ENCODE assay signal across 9 cellular contexts in genomic region chr6:75855047-75855446, GRCh38.
DNase-seq lines count a peak whose midpoint lies in the region; ATAC-seq and TF ChIP-seq lines count a peak whose summit lies in the region.
"Had no signal": no experiment of that assay in that cellular context is flagged by ENCODE, and none has a peak within 500 bp of the region (broad histone marks: within the 10 kb centered on the region; RNA-seq: fewer than 3 reads in every experiment).

No MANE protein-coding gene starts in this region.

- H3K79me2 ChIP-seq in DOHH2 (ENCODE audit: control insufficient read depth, low read length): no peaks in the 10 kb centered on the region

- POLR2A ChIA-PET in A673 (lab: Charles Lee; ENCODE audit: low non-redundant PET): no interaction called here
- POLR2A ChIA-PET in WTC11 (lab: Charles Lee): no interaction called here

- no peak for ATAC-seq in WTC11
- no peak for ATAC-seq in GM19023 (IDR thresholded peaks at IDR 0.05; ENCODE audit: unreplicated experiment)
- ATAC-seq in HG03521 (IDR thresholded peaks at IDR 0.05; ENCODE audit: unreplicated experiment): no peak

- peaks cover 7% of the 10 kb centered on the region for H3K36me3 Mint-ChIP-seq in WTC11

- no peaks in the 10 kb centered on the region for H3K9me3 Mint-ChIP-seq in WTC11
- H3K9me3 Mint-ChIP-seq: IgD-negative memory B cell had no signal

- H3K4me1 ChIP-seq in A673 (ENCODE audit: insufficient read depth, low read length, poor library complexity, severe bottlenecking) (no peaks in the 10 kb centered on the region), DOHH2 (ENCODE audit: control insufficient read depth, low read length) (no peaks in the 10 kb centered on the region)

- DNase-seq in A673 (ENCODE audit: low spot score) (peak; percentile 68), LoVo (ENCODE audit: low spot score) (peak; percentile 6), WTC11 (ENCODE audit: low spot score) (peak; percentile 23), inferior parietal cortex (ENCODE audit: extremely low spot score) (peak; percentile 70), NCI-H1048 (lab: John Stamatoyannopoulos, UW) (no peak)

- H3K9me2 ChIP-seq in DOHH2 (replicated peaks; ENCODE audit: control insufficient read depth, low read length): no peaks in the 10 kb centered on the region

- no peak overlapping the region for H3K4me3 Mint-ChIP-seq in WTC11
- H3K4me3 Mint-ChIP-seq: IgD-negative memory B cell had no signal

- H3F3A ChIP-seq in DOHH2 (ENCODE audit: control insufficient read depth, insufficient read depth): no peaks in the 10 kb centered on the region

- no peaks in the 10 kb centered on the region for H3K27me3 Mint-ChIP-seq in WTC11 (ENCODE audit: low read depth)
- H3K27me3 Mint-ChIP-seq: IgD-negative memory B cell had no signal

- TF ChIP-seq CTCF in A673 (conservative IDR thresholded peaks at IDR 0.05; ENCODE audit: low read depth, low read length) (peak; percentile 58), DOHH2 (IDR thresholded peaks at IDR 0.05; ENCODE audit: low read depth, low read length, poor library complexity, severe bottlenecking) (peak; percentile 42), WTC11 (IDR thresholded peaks at IDR 0.05) (no peak)

- CTCF ChIA-PET in A673 (lab: Charles Lee): no interaction called here
- CTCF ChIA-PET in WTC11 (lab: Charles Lee): interaction anchor here (0.8 to 1.2 kb wide), 3 partner anchors 38 to 80 kb away, joined by 3 read pairs; no protein-coding TSS in a partner anchor

- H4K20me1 ChIP-seq in DOHH2 (ENCODE audit: control insufficient read depth, insufficient read depth, low read depth, low read length): no peaks in the 10 kb centered on the region

- H3K27ac Mint-ChIP-seq in WTC11: no peak overlapping the region
- H3K27ac Mint-ChIP-seq: IgD-negative memory B cell had no signal

- H3K4me3 ChIP-seq in A673 (ENCODE audit: low read depth, low read length, poor library complexity, severe bottlenecking) (no peak overlapping the region), DOHH2 (ENCODE audit: low read length) (no peak overlapping the region)

- no TSS peak for BruUV-seq in A673 (replicated peaks; lab: Mats Ljungman, UMichigan)

- H3K4me1 Mint-ChIP-seq in WTC11: no peaks in the 10 kb centered on the region
- H3K4me1 Mint-ChIP-seq: IgD-negative memory B cell had no signal

- H3K27me3 ChIP-seq in A673 (replicated peaks; ENCODE audit: insufficient read depth, low read depth, low read length, poor library complexity) (no peaks in the 10 kb centered on the region), DOHH2 (ENCODE audit: control insufficient read depth, low read length) (no peaks in the 10 kb centered on the region)

- intact Hi-C loops in A673 (cut with micrococcal nuclease; ENCODE audit: unreplicated experiment): no loop called here

- no peak overlapping the region for H3K4me2 ChIP-seq in DOHH2 (ENCODE audit: low read length)

- no peaks in the 10 kb centered on the region for H3K9me3 ChIP-seq in A673 (ENCODE audit: low read depth, low read length, poor library complexity, severe bottlenecking)
- no peaks in the 10 kb centered on the region for H3K9me3 ChIP-seq in DOHH2 (ENCODE audit: control insufficient read depth, insufficient read depth, low read length)

- H3K36me3 ChIP-seq in A673 (ENCODE audit: insufficient read depth, low read length, poor library complexity, severe bottlenecking) (no peaks in the 10 kb centered on the region), DOHH2 (ENCODE audit: control insufficient read depth, low read length) (no peaks in the 10 kb centered on the region)

- H3K27ac ChIP-seq in A673 (ENCODE audit: low read depth, low read length, poor library complexity, severe bottlenecking) (no peak overlapping the region), DOHH2 (ENCODE audit: low read depth, low read length) (no peak overlapping the region)

TF ChIP-seq in WTC11, 78 proteins besides CTCF, POLR2A, EP300 and RAD21:
- TF ChIP-seq IRF2 (CRISPR knock-in tag; IDR thresholded peaks at IDR 0.05; ENCODE audit: borderline replicate concordance, low read depth) (no peak), ZNF416 (CRISPR knock-in tag; IDR thresholded peaks at IDR 0.05) (no peak), GRHL2 (CRISPR knock-in tag; IDR thresholded peaks at IDR 0.05; ENCODE audit: insufficient replicate concordance, severe bottlenecking) (no peak), HMGA2 (CRISPR knock-in tag; IDR thresholded peaks at IDR 0.05) (no peak), ERG (CRISPR knock-in tag; IDR thresholded peaks at IDR 0.05) (no peak), SMAD3 (CRISPR knock-in tag; IDR thresholded peaks at IDR 0.05; ENCODE audit: borderline replicate concordance) (no peak), TEAD4 (CRISPR knock-in tag; IDR thresholded peaks at IDR 0.05) (no peak), GTF2I (CRISPR knock-in tag; conservative IDR thresholded peaks at IDR 0.05) (no peak), HMGXB4 (CRISPR knock-in tag; IDR thresholded peaks at IDR 0.05) (no peak), ATF2 (CRISPR knock-in tag; IDR thresholded peaks at IDR 0.05; ENCODE audit: borderline replicate concordance, low read depth) (no peak)
